ENCODE assay signal across 8 cellular contexts in genomic region chr4:56301181-56302076, GRCh38.
DNase-seq lines count a peak whose midpoint lies in the region; ATAC-seq and TF ChIP-seq lines count a peak whose summit lies in the region.

No MANE protein-coding gene starts in this region.

- intact Hi-C loops in PC-3 (cut with micrococcal nuclease), result loop anchor here (1.0 to 5.0 kb wide), 3 partner anchors 172 to 353 kb away; partner anchors contain the start of gene CEP135

- H3K79me2 ChIP-seq in PC-3 (ENCODE audit: low read length), result no peaks in the 10 kb centered on the region

- ATAC-seq in GM21723 (IDR thresholded peaks at IDR 0.05; ENCODE audit: unreplicated experiment) (peak; percentile 96), PC-3 (peak; percentile 99)
- ATAC-seq in activated T-cell treated with anti-CD3 and anti-CD28 coated beads, Interleukin-2, amount 50 U/mL, for 4 hours, result peak; percentile 95 to 96

- H4K20me1 ChIP-seq in PC-3 (ENCODE audit: low read length), result no peaks in the 10 kb centered on the region

- BruUV-seq in PC-3 (replicated peaks; lab: Mats Ljungman, UMichigan), result no TSS peak

- H3K27ac ChIP-seq in PC-3 (ENCODE audit: low read length) (no peak overlapping the region), neuronal stem cell (replicated peaks; ENCODE audit: low read length) (no peak overlapping the region), suprapubic skin (no peak overlapping the region)

- no peak overlapping the region for H2BK120ac ChIP-seq in neuronal stem cell (ENCODE audit: low read depth, low read length)

- TF ChIP-seq EP300 in suprapubic skin (IDR thresholded peaks at IDR 0.05), result no peak

- no peaks in the 10 kb centered on the region for H3K36me3 ChIP-seq in PC-3 (ENCODE audit: low read depth, low read length)
- peaks cover 0 to 7% of the 10 kb centered on the region in 2 donors for H3K36me3 ChIP-seq in neuronal stem cell (replicated peaks in 1 of 2; ENCODE audit: control insufficient read depth in 2 of 2, insufficient read depth in 2 of 2, low read length in 2 of 2)
- H3K36me3 ChIP-seq in suprapubic skin, result no peaks in the 10 kb centered on the region

- TF ChIP-seq CTCF in PC-3 (conservative IDR thresholded peaks at IDR 0.05; ENCODE audit: low read depth, low read length), result peak; percentile 98
- TF ChIP-seq CTCF in fibroblast of mammary gland (conservative IDR thresholded peaks at IDR 0.05; ENCODE audit: control insufficient read depth, insufficient read depth, low read depth, low read length), result peak; percentile 97
- TF ChIP-seq CTCF in suprapubic skin (IDR thresholded peaks at IDR 0.05), result peak; percentile 20 to 65

- H2AFZ ChIP-seq in PC-3 (ENCODE audit: low read length) (peak overlapping the region; percentile 55), neuronal stem cell (ENCODE audit: low read length) (no peak overlapping the region)

- H3K27me3 ChIP-seq in PC-3 (ENCODE audit: low read length) (no peaks in the 10 kb centered on the region), neuronal stem cell (ENCODE audit: control insufficient read depth in 3 of 3, insufficient read depth in 3 of 3, low read depth in 1 of 3, low read length in 3 of 3) (no peaks in the 10 kb centered on the region), suprapubic skin (no peaks in the 10 kb centered on the region)

- H2BK5ac ChIP-seq in neuronal stem cell (ENCODE audit: low read length), result no peak overlapping the region

- no peak overlapping the region for H3K23ac ChIP-seq in neuronal stem cell (ENCODE audit: low read depth, low read length, poor library complexity)

- H3K27me3 Mint-ChIP-seq in activated T-cell treated with anti-CD3 and anti-CD28 coated beads, Interleukin-2, amount 50 U/mL, for 4 hours (ENCODE audit: low read depth), result peaks cover 3% of the 10 kb centered on the region

- no peaks in the 10 kb centered on the region for H3K9me2 ChIP-seq in PC-3 (replicated peaks; ENCODE audit: low read length)

- CTCF ChIA-PET in PC-3 (lab: Charles Lee), result interaction anchor here (0.6 to 0.7 kb wide), 2 partner anchors 86 to 568 kb away, joined by 4 to 5 read pairs; no protein-coding TSS in a partner anchor

- H2BK15ac ChIP-seq in neuronal stem cell (ENCODE audit: low read length), result no peak overlapping the region

- H3K4me3 Mint-ChIP-seq in activated T-cell treated with anti-CD3 and anti-CD28 coated beads, Interleukin-2, amount 50 U/mL, for 4 hours, result peak overlapping the region; percentile 46

- no peak overlapping the region for H3K4me3 ChIP-seq in PC-3 (ENCODE audit: low read length)
- no peak overlapping the region for H3K4me3 ChIP-seq in fibroblast of mammary gland (ENCODE audit: control insufficient read depth, low read depth, low read length)
- H3K4me3 ChIP-seq in neuronal stem cell (ENCODE audit: low read length in 2 of 2), result no peak overlapping the region
- no peak overlapping the region for H3K4me3 ChIP-seq in suprapubic skin

- H3K9me3 Mint-ChIP-seq in activated T-cell treated with anti-CD3 and anti-CD28 coated beads, Interleukin-2, amount 50 U/mL, for 4 hours, result no peaks in the 10 kb centered on the region

- POLR2A ChIA-PET in PC-3 (lab: Charles Lee; ENCODE audit: unreplicated experiment), result no interaction called here

- H3K4me1 ChIP-seq in PC-3 (ENCODE audit: insufficient read depth, low read length) (peaks cover 6% of the 10 kb centered on the region; the same call in 1 of the 2 replicates), neuronal stem cell (ENCODE audit: control insufficient read depth in 2 of 2, insufficient read depth in 1 of 2, low read depth in 1 of 2, low read length in 2 of 2) (peaks cover 12 to 18% of the 10 kb centered on the region in 2 donors), suprapubic skin (peaks cover 8% of the 10 kb centered on the region)

- no peak overlapping the region for H3K4ac ChIP-seq in neuronal stem cell (ENCODE audit: low read length)

- WGBS in neuronal stem cell (ENCODE audit: extremely low coverage in 2 of 2, insufficient read length in 2 of 2, insufficient replicate concordance in 1 of 2), 2 donors, result no CpG with 5 or more reads among the region's 10 CpGs
- WGBS in suprapubic skin, result 25% methylated on average over 10 of the region's 10 CpGs

- no peak for TF ChIP-seq POLR2A in suprapubic skin (IDR thresholded peaks at IDR 0.05)

- H3K9me3 ChIP-seq in PC-3 (ENCODE audit: low read length), result no peaks in the 10 kb centered on the region
- H3K9me3 ChIP-seq in neuronal stem cell (replicated peaks in 1 of 2; ENCODE audit: control insufficient read depth in 2 of 2, insufficient read depth in 1 of 2, low read depth in 1 of 2, low read length in 2 of 2), result no peaks in the 10 kb centered on the region
- no peaks in the 10 kb centered on the region for H3K9me3 ChIP-seq in suprapubic skin

- H2AK5ac ChIP-seq in neuronal stem cell (ENCODE audit: low read depth, low read length), result peak overlapping the region; percentile 29

- peaks cover 8% of the 10 kb centered on the region for H3K4me1 Mint-ChIP-seq in activated T-cell treated with anti-CD3 and anti-CD28 coated beads, Interleukin-2, amount 50 U/mL, for 4 hours (ENCODE audit: low read depth)

- H4K8ac ChIP-seq in neuronal stem cell (ENCODE audit: low read depth, low read length), result no peak overlapping the region

- no peaks in the 10 kb centered on the region for H3K79me1 ChIP-seq in neuronal stem cell (ENCODE audit: low read depth, low read length)

- H3K14ac ChIP-seq in neuronal stem cell (ENCODE audit: low read length), result no peak overlapping the region

- peak overlapping the region; percentile 63 for H3K4me2 ChIP-seq in PC-3 (ENCODE audit: low read length)
- H3K4me2 ChIP-seq in neuronal stem cell (ENCODE audit: insufficient read depth, low read length, poor library complexity, severe bottlenecking), result no peak overlapping the region

- DNase-seq in EH (ENCODE audit: low read depth) (peak; percentile 88), KG1 (lab: John Stamatoyannopoulos, UW) (peak; percentile 42), PC-3 (peak; percentile 92), fibroblast of mammary gland (ENCODE audit: low read depth) (peak; percentile 84), neuronal stem cell (ENCODE audit: low spot score) (peak; percentile 65), suprapubic skin (ENCODE audit: low spot score in 2 of 2) (no peak)
- peak; percentile 51 for DNase-seq in activated T-cell treated with anti-CD3 and anti-CD28 coated beads, Interleukin-2, amount 50 U/mL, for 4 hours

- H3F3A ChIP-seq in PC-3 (ENCODE audit: low read length, unreplicated experiment), result no peaks in the 10 kb centered on the region

- no peak overlapping the region for H4K91ac ChIP-seq in neuronal stem cell (ENCODE audit: low read depth, low read length, poor library complexity)

- H2BK12ac ChIP-seq in neuronal stem cell (ENCODE audit: low read length), result no peak overlapping the region

- H3K9ac ChIP-seq in PC-3 (ENCODE audit: low read length) (no peak overlapping the region), neuronal stem cell (ENCODE audit: low read depth, low read length, poor library complexity) (no peak overlapping the region)

- H3K18ac ChIP-seq in neuronal stem cell (ENCODE audit: low read length), result no peak overlapping the region

- no peaks in the 10 kb centered on the region for H3K36me3 Mint-ChIP-seq in activated T-cell treated with anti-CD3 and anti-CD28 coated beads, Interleukin-2, amount 50 U/mL, for 4 hours (ENCODE audit: insufficient read depth)

Comparison
In these comparisons a context has a peak if more than half of its experiments do, and no peak if none do; other contexts are left out.
1. DNase-seq: peak in EH (single experiment), KG1 (single experiment), PC-3 (single experiment), activated T-cell treated with anti-CD3 and anti-CD28 coated beads, Interleukin-2, amount 50 U/mL, for 4 hours (single experiment), fibroblast of mammary gland (single experiment) and neuronal stem cell (single experiment); none in suprapubic skin (0 of 2).
2. CTCF ChIP-seq: peak in every context shown above with its lines; median percentile 98 in PC-3; 97 in fibroblast of mammary gland; 42 in suprapubic skin.
3. Peak in every context shown above with its lines, with median percentiles within 50 percentile points of each other: ATAC-seq.